21 cellular contexts compared by ENCODE assay signal in the genomic region with DNA sequence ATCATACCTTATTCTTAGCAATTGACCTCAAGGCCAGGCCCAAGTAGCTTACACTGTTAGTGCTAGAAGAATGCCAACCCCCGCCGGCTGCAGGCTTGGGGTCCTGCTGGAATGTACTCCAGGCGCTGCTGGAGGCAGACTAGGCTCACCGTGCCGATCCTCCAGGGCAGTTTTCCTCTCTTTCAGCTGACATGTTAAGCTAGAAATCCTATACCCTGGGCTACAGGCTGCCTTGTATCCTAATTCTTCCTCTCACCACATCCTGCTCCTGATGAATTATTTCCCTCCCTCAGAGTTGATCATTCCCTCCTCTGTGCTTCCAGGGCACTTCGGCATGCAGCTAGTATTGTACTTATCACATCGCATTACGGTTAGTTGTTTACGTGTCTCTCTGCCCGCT. TPM values are rescaled to one million over a fixed set of nuclear protein-coding genes. Genes with fewer than 3 reads are reported as not detected.
DNase-seq lines count a peak whose midpoint lies in the region; ATAC-seq and TF ChIP-seq lines count a peak whose summit lies in the region.
"Had no signal": no experiment of that assay in that cellular context is flagged by ENCODE, and none has a peak within 500 bp of the region (broad histone marks: within the 10 kb centered on the region; RNA-seq: fewer than 3 reads in every experiment).

No MANE protein-coding gene starts in this region.

- H3K36me3 ChIP-seq in SJCRH30 (no peaks in the 10 kb centered on the region), hepatocyte (replicated peaks; ENCODE audit: insufficient read depth, low read depth) (no peaks in the 10 kb centered on the region)
- H3K36me3 ChIP-seq: tibial nerve had no signal

- H3K23ac ChIP-seq in H9 (ENCODE audit: insufficient read length, low read depth, low read length), result no peak overlapping the region

- no peaks in the 10 kb centered on the region for H3K79me1 ChIP-seq in H9 (ENCODE audit: insufficient read depth, low read depth, low read length, poor library complexity, severe bottlenecking)

- peaks cover 13% of the 10 kb centered on the region for H3K23me2 ChIP-seq in H9 (ENCODE audit: insufficient read length, low read depth, low read length, poor library complexity, severe bottlenecking)

- peaks cover 32% of the 10 kb centered on the region for H3K27me3 Mint-ChIP-seq in H9 (ENCODE audit: low read depth)

- no peak for ATAC-seq in GM21528 (IDR thresholded peaks at IDR 0.05; ENCODE audit: low FRiP score, unreplicated experiment)
- ATAC-seq: activated CD4-positive, CD25-positive, alpha-beta regulatory T cell treated with anti-CD3 and anti-CD28 coated beads, Interleukin-2, amount 50 U/mL, for 24 hours; K562; Right ventricle myocardium inferior; stimulated activated naive B cell treated with anti-CD40 and anti-IgM and Interleukin-4, amounts not matched to agents 10 μg/mL and 1 μg/mL and 100 μg/mL, for 72 hours had no signal

- H2BK5ac ChIP-seq in H9 (ENCODE audit: insufficient read length, low read length), result no peak overlapping the region

- H3K56ac ChIP-seq in H9 (ENCODE audit: insufficient read length, low read depth, low read length), result no peak overlapping the region

- no peak overlapping the region for H3T11ph ChIP-seq in H9 (ENCODE audit: low read length)

- H3K27ac Mint-ChIP-seq in H9, result no peak overlapping the region
- H3K27ac Mint-ChIP-seq: stimulated activated naive B cell treated with anti-CD40 and anti-IgM and Interleukin-4, amounts not matched to agents 10 μg/mL and 1 μg/mL and 100 μg/mL, for 72 hours; T-helper 1 cell treated with Interleukin-12 subunit alpha and Interleukin-12 subunit beta and Interleukin-4 antibody, amounts not matched to agents 30 μg/mL and 1 μg/mL, for 36 hours had no signal

- H3K4me3 ChIP-seq in SJCRH30, result no peak overlapping the region
- H3K4me3 ChIP-seq in hepatocyte, result peak overlapping the region; percentile 2
- H3K4me3 ChIP-seq: K562, tibial nerve had no signal

- no peak overlapping the region for H3K4ac ChIP-seq in H9 (ENCODE audit: low read depth, low read length)

- H2AK5ac ChIP-seq in H9 (ENCODE audit: insufficient read length, low read length), result no peak overlapping the region

- H3K9me3 ChIP-seq in H9 (ENCODE audit: control insufficient read depth, low read depth, low read length), result no peaks in the 10 kb centered on the region
- H3K9me3 ChIP-seq in SJCRH30 (replicated peaks), result no peaks in the 10 kb centered on the region
- no peaks in the 10 kb centered on the region for H3K9me3 ChIP-seq in hepatocyte (ENCODE audit: low read depth)
- H3K9me3 ChIP-seq: tibial nerve had no signal

- TF ChIP-seq CTCF in H9 (conservative IDR thresholded peaks at IDR 0.05) (no peak), hepatocyte (IDR thresholded peaks at IDR 0.05; ENCODE audit: poor library complexity) (no peak), GM13977 (IDR thresholded peaks at IDR 0.05; ENCODE audit: extremely low read depth, insufficient read depth, missing control alignments) (no peak)

- H3K27ac ChIP-seq in H9 (ENCODE audit: insufficient read length, low read depth, low read length) (no peak overlapping the region), SJCRH30 (no peak overlapping the region), hepatocyte (peak overlapping the region; percentile 51)
- H3K27ac ChIP-seq: C4-2B, tibial nerve had no signal

- H3K9me3 Mint-ChIP-seq in H9, result no peaks in the 10 kb centered on the region
- H3K9me3 Mint-ChIP-seq: stimulated activated naive B cell treated with anti-CD40 and anti-IgM and Interleukin-4, amounts not matched to agents 10 μg/mL and 1 μg/mL and 100 μg/mL, for 72 hours; T-helper 1 cell treated with Interleukin-12 subunit alpha and Interleukin-12 subunit beta and Interleukin-4 antibody, amounts not matched to agents 30 μg/mL and 1 μg/mL, for 36 hours had no signal

- H2BK20ac ChIP-seq in H9 (ENCODE audit: low read depth, low read length, poor library complexity, severe bottlenecking), result no peak overlapping the region

- in situ Hi-C loops in GM13977 (cut with MboI; ENCODE audit: low pct_unique_long_range_greater_than_20kb, low sequenced_read_pairs, unreplicated experiment), result no loop called here
- in situ Hi-C loops in KBM-7 (cut with MboI; ENCODE audit: low pct_unique_long_range_greater_than_20kb, low sequenced_read_pairs), result no loop called here

- H3K79me2 ChIP-seq in H9 (ENCODE audit: insufficient read depth, low read length) (no peaks in the 10 kb centered on the region), hepatocyte (peaks cover 33% of the 10 kb centered on the region)

- H3K4me1 ChIP-seq in H9 (ENCODE audit: insufficient read depth, low read length), result peaks cover 3% of the 10 kb centered on the region; the same call in 1 of the 2 replicates
- H3K4me1 ChIP-seq in SJCRH30, result peaks cover 13% of the 10 kb centered on the region; the same call in 1 of the 2 replicates
- peaks cover 14% of the 10 kb centered on the region for H3K4me1 ChIP-seq in hepatocyte (ENCODE audit: insufficient read depth)

- peaks cover 57 to 60% of the 10 kb centered on the region in 2 experiments for H3K4me1 Mint-ChIP-seq in H9

- H2BK12ac ChIP-seq in H9 (ENCODE audit: insufficient read length, low read depth, low read length), result no peak overlapping the region

- no peak overlapping the region for H4K8ac ChIP-seq in H9 (replicated peaks; ENCODE audit: insufficient read length, low read depth, low read length)

- no peak overlapping the region for H3K18ac ChIP-seq in H9 (ENCODE audit: insufficient read length, low read depth, low read length)

- no peak overlapping the region for H4K91ac ChIP-seq in H9 (ENCODE audit: insufficient read length, low read depth, low read length)

- peak overlapping the region; percentile 23 to 75; a peak in 3 of 5 replicates for H3K4me3 Mint-ChIP-seq in H9

- H3K27me3 ChIP-seq in H9 (ENCODE audit: insufficient read depth, low read length), result peaks cover 6% of the 10 kb centered on the region; the same call in 1 of the 2 replicates
- peaks cover 28% of the 10 kb centered on the region for H3K27me3 ChIP-seq in SJCRH30
- peaks cover 4% of the 10 kb centered on the region for H3K27me3 ChIP-seq in hepatocyte

- H2AFZ ChIP-seq in H9 (ENCODE audit: low read length) (no peak overlapping the region), hepatocyte (no peak overlapping the region)

- H4K20me1 ChIP-seq in H9 (ENCODE audit: control insufficient read depth, insufficient read depth, insufficient read length), result no peaks in the 10 kb centered on the region
- H4K20me1 ChIP-seq in hepatocyte (ENCODE audit: insufficient read depth, poor library complexity, severe bottlenecking), result no peaks in the 10 kb centered on the region

- H3K4me2 ChIP-seq in H9 (ENCODE audit: insufficient read depth, insufficient read length, low read length) (no peak overlapping the region), hepatocyte (peak overlapping the region; percentile 97)

- H2BK15ac ChIP-seq in H9 (ENCODE audit: low read depth, low read length), result no peak overlapping the region

- H2BK120ac ChIP-seq in H9 (ENCODE audit: low read depth, low read length, poor library complexity, severe bottlenecking), result no peak overlapping the region

- H3K9me2 ChIP-seq in hepatocyte (replicated peaks; ENCODE audit: insufficient read depth), result no peaks in the 10 kb centered on the region

- no peak overlapping the region for H3K14ac ChIP-seq in H9 (ENCODE audit: insufficient read depth, low read length)

- H4K5ac ChIP-seq in H9 (ENCODE audit: insufficient read length, low read depth, low read length), result no peak overlapping the region

- peaks cover 3 to 32% (median 31%) of the 10 kb centered on the region in 3 experiments; a peak in 6 of 7 replicates for H3K36me3 Mint-ChIP-seq in H9 (ENCODE audit: insufficient read depth in 1 of 3, low read depth in 3 of 3)

- DNase-seq in H9 (no peak), SJCRH30 (peak; percentile 29 to 48), hepatocyte (ENCODE audit: low spot score) (no peak), retina (peak; percentile 56), GM13977 (ENCODE audit: low spot score) (no peak), KBM-7 (no peak)
- DNase-seq: activated effector memory CD4-positive, alpha-beta T cell treated with anti-CD3 and anti-CD28 coated beads, Interleukin-2, amount 50 U/mL, for 16 hours; aorta; dermis blood vessel endothelial cell; erythroblast; islet precursor cell; NCI-H226; stimulated activated CD4-positive, alpha-beta T cell treated with anti-CD3 and anti-CD28 coated beads, Interleukin-12 subunit alpha, Interleukin-12 subunit beta, amount 100 ng/mL, for 4 hours; stimulated activated naive B cell treated with anti-CD40 and anti-IgM and Interleukin-4, amounts not matched to agents 10 μg/mL and 1 μg/mL and 100 μg/mL, for 72 hours had no signal

- no peak overlapping the region for H3K9ac ChIP-seq in H9 (ENCODE audit: extremely low read depth, insufficient read length, low read length)

- WGBS in H9 (ENCODE audit: extremely low coverage, insufficient read length, low lambda C conversion rate), result no CpG with 5 or more reads among the region's 10 CpGs
- WGBS in hepatocyte (ENCODE audit: low lambda C conversion rate, missing lambda C conversion rate), result 43% methylated on average over 10 of the region's 10 CpGs

RNA-seq across cellular contexts. Expression of a gene that starts 3.4 kb away (rescaled TPM):
- total RNA-seq in H9 (2021) (80.4 and 84.8 TPM in 2 replicates), hepatocyte (115 and 152 TPM in 2 replicates)
- 4.8 and 8.5 TPM in 2 replicates for total RNA-seq in SJCRH30 (2014; rRNA removed; shearing (Covaris generic))
- polyA plus RNA-seq in hepatocyte, result 177 and 183 TPM in 2 replicates

RNA-seq across cellular contexts. Expression of a gene that starts 48.0 kb away (rescaled TPM):
- total RNA-seq in H9 (2021) (34.0 and 36.9 TPM in 2 replicates), hepatocyte (25.7 and 26.7 TPM in 2 replicates)
- total RNA-seq in SJCRH30 (2014; rRNA removed; shearing (Covaris generic)), result 23.7 and 24.7 TPM in 2 replicates
- 32.4 and 33.4 TPM in 2 replicates for polyA plus RNA-seq in hepatocyte

Comparison
In these comparisons a context has a peak if more than half of its experiments do, and no peak if none do; other contexts are left out.
1. DNase-seq: peak in SJCRH30 (2 of 2) and retina (single experiment); none in H9 (single experiment), hepatocyte (single experiment), GM13977 (single experiment) and KBM-7 (single experiment).